Comparison of ENCODE assay signal across 1 cellular context in genomic region chr7:3943265-3943664, GRCh38.
TF ChIP-seq lines count a peak whose summit lies in the region.

No MANE protein-coding gene starts in this region.

TF ChIP-seq in HepG2, 621 proteins besides CTCF, POLR2A, EP300 and RAD21 (continued from another document):
- TF ChIP-seq ZBED4 (CRISPR knock-in tag; IDR thresholded peaks at IDR 0.05; ENCODE audit: borderline replicate concordance): no peak
- TF ChIP-seq NFIC (IDR thresholded peaks at IDR 0.05; ENCODE audit: low read length): no peak
- TF ChIP-seq ZSCAN25 (CRISPR knock-in tag; IDR thresholded peaks at IDR 0.05): no peak
- no peak for TF ChIP-seq ZNF570 (CRISPR knock-in tag; IDR thresholded peaks at IDR 0.05; ENCODE audit: borderline replicate concordance)
TF ChIP-seq in HepG2: peak in this region for 1.
